8 cellular contexts compared by ENCODE assay signal in genomic region chr10:5692476-5693358, GRCh38. TPM values are rescaled to one million over a fixed set of nuclear protein-coding genes. Genes with fewer than 3 reads are reported as not detected.
DNase-seq lines count a peak whose midpoint lies in the region; ATAC-seq and TF ChIP-seq lines count a peak whose summit lies in the region.

No MANE protein-coding gene starts in this region.

- ATAC-seq in GM19324 (IDR thresholded peaks at IDR 0.05; ENCODE audit: low FRiP score, unreplicated experiment) (peak; percentile 81), HG03439 (IDR thresholded peaks at IDR 0.05; ENCODE audit: unreplicated experiment) (peak; percentile 83)

- POLR2A ChIA-PET in AG04449 (lab: Yijun Ruan, JAX), result no interaction called here

- DNase-seq in AG04449 (ENCODE audit: low read depth, low spot score), result no peak
- DNase-seq in activated CD4-positive, alpha-beta T cell treated with anti-CD3 and anti-CD28 coated beads, Interleukin-2, amount 50 U/mL, for 48 hours, result peak; percentile 54 to 62
- peak; percentile 53 for DNase-seq in medulla oblongata (ENCODE audit: extremely low spot score)
- DNase-seq in stimulated activated CD8-positive, alpha-beta memory T cell treated with anti-CD3 and anti-CD28 coated beads, Interleukin-12 subunit alpha, Interleukin-12 subunit beta, amount 100 ng/mL, for 4 hours (ENCODE audit: low read depth), result peak; percentile 64
- DNase-seq in DMS 273 (lab: John Stamatoyannopoulos, UW; ENCODE audit: unreplicated experiment), result no peak

- H3K27ac ChIP-seq in ectodermal cell (ENCODE audit: insufficient read depth, low read depth, low read length, poor library complexity, severe bottlenecking), result peak overlapping the region; percentile 42

- H3K4me1 ChIP-seq in ectodermal cell (ENCODE audit: control insufficient read depth, insufficient read depth, low read length), result peaks cover 8% of the 10 kb centered on the region

- no peaks in the 10 kb centered on the region for H3K27me3 ChIP-seq in ectodermal cell (ENCODE audit: control insufficient read depth, insufficient read depth, low read length, poor library complexity, severe bottlenecking)

- WGBS in ectodermal cell, 2 experiments, result 3% methylated on average over 48 of the region's 48 CpGs

- no peaks in the 10 kb centered on the region for H3K9me3 ChIP-seq in ectodermal cell (ENCODE audit: control insufficient read depth, low read length)

- H3K4me3 ChIP-seq in AG04449 (ENCODE audit: low read depth, low read length), result peak overlapping the region; percentile 55
- peak overlapping the region; percentile 66 for H3K4me3 ChIP-seq in ectodermal cell (ENCODE audit: insufficient read depth, low read depth, low read length)

- TF ChIP-seq CTCF in AG04449 (IDR thresholded peaks at IDR 0.05; ENCODE audit: insufficient read depth, low read length, missing control alignments), result no peak

- no peaks in the 10 kb centered on the region for H3K36me3 ChIP-seq in ectodermal cell (ENCODE audit: control insufficient read depth, insufficient read depth, low read length)

- CTCF ChIA-PET in AG04449 (lab: Yijun Ruan, JAX), result interaction anchor here (1.5 to 2.1 kb wide), 2 partner anchors 12 to 250 kb away, joined by 5 to 6 read pairs; no protein-coding TSS in a partner anchor

RNA-seq across cellular contexts. Expression of gene TASOR2, which starts 8.1 kb away (rescaled TPM):
- 30.3 TPM for polyA plus RNA-seq in ectodermal cell (2013, experiment 1 of 4)
- polyA plus RNA-seq in ectodermal cell (2013, experiment 2 of 4), result 37.7 TPM
- polyA plus RNA-seq in ectodermal cell (2013, experiment 3 of 4), result 27.7 TPM
- 31.0 TPM for polyA plus RNA-seq in ectodermal cell (2013, experiment 4 of 4)

RNA-seq across cellular contexts. Expression of gene ASB13, which starts 26.3 kb away (rescaled TPM):
- polyA plus RNA-seq in ectodermal cell (2013, experiment 1 of 4), result 19.8 TPM
- 21.2 TPM for polyA plus RNA-seq in ectodermal cell (2013, experiment 2 of 4)
- 17.2 TPM for polyA plus RNA-seq in ectodermal cell (2013, experiment 3 of 4)
- 16.7 TPM for polyA plus RNA-seq in ectodermal cell (2013, experiment 4 of 4)

Comparison
In these comparisons a context has a peak if more than half of its experiments do, and no peak if none do; other contexts are left out.
1. DNase-seq: peak in activated CD4-positive, alpha-beta T cell treated with anti-CD3 and anti-CD28 coated beads, Interleukin-2, amount 50 U/mL, for 48 hours (2 of 2), medulla oblongata (single experiment) and stimulated activated CD8-positive, alpha-beta memory T cell treated with anti-CD3 and anti-CD28 coated beads, Interleukin-12 subunit alpha, Interleukin-12 subunit beta, amount 100 ng/mL, for 4 hours (single experiment); none in AG04449 (single experiment) and DMS 273 (single experiment).